In genomic region chr9:806285-807156, GRCh38 we compare ENCODE assay signal across 8 cellular contexts. TPM values are rescaled to one million over a fixed set of nuclear protein-coding genes. Genes with fewer than 3 reads are reported as not detected.
DNase-seq lines count a peak whose midpoint lies in the region; FAIRE-seq lines count a peak whose summit lies in the region.

No MANE protein-coding gene starts in this region.

- DNase-seq in NCI-H1092 treated with DMSO at 0.1 percent for 48 hours (lab: John Stamatoyannopoulos, UW), result peak; percentile 3
- DNase-seq in NCI-H1092 (lab: John Stamatoyannopoulos, UW), result no peak
- DNase-seq in Jurkat, Clone E6-1 (ENCODE audit: low read depth, low spot score), result peak; percentile 38
- peak; percentile 50 for DNase-seq in germinal center (ENCODE audit: low spot score)
- peak; percentile 45 for DNase-seq in renal cortical epithelial cell (ENCODE audit: low read depth)
- DNase-seq in DMS153 (lab: John Stamatoyannopoulos, UW), result no peak
- no peak for DNase-seq in GDM1 (lab: John Stamatoyannopoulos, UW)

- peak; percentile 32 for FAIRE-seq in TTC549 (lab: Jason Lieb, UNC)

- H3K4me3 ChIP-seq in Jurkat, Clone E6-1 (ENCODE audit: low read length), result no peak overlapping the region

RNA-seq across cellular contexts. Expression of gene DMRT1, which starts 35.0 kb away (rescaled TPM):
- polyA plus RNA-seq in Jurkat, Clone E6-1 (2012; ENCODE audit: insufficient read depth, insufficient read length), result not detected
- not detected in 2 replicates for total RNA-seq in renal cortical epithelial cell

Comparison
In these comparisons a context has a peak if more than half of its experiments do, and no peak if none do; other contexts are left out.
1. DNase-seq: peak in NCI-H1092 treated with DMSO at 0.1 percent for 48 hours (single experiment), Jurkat, Clone E6-1 (single experiment), germinal center (single experiment) and renal cortical epithelial cell (single experiment); none in NCI-H1092 (single experiment), DMS153 (single experiment) and GDM1 (single experiment).